In the genomic region with DNA sequence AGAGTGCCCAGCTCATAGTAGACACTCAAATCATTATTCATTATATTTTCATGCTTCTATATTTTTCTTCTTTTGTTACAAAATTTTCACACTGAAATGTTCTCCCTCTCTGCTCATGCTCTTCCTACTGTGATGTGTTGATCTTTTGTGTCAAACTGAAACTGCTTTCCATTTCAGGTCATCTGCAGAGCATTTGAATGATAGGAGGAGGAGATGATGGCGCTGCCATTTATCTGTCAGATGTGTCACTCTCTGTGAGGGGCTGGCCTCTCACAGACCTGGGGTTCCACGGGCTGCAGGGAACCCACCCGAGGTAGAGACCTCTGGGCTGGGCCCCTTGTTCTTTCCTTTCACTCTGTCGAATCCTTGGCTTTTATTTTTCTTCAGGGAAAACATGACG, we compare ENCODE assay signal across 4 cellular contexts.
TF ChIP-seq lines count a peak whose summit lies in the region.

No MANE protein-coding gene starts in this region.

TF ChIP-seq in A549, 52 proteins besides CTCF, POLR2A, EP300 and RAD21 (continues in another document):
- no peak for TF ChIP-seq NFE2L2 (conservative IDR thresholded peaks at IDR 0.05; ENCODE audit: low read length)
- no peak for TF ChIP-seq POLR2AphosphoS2 (conservative IDR thresholded peaks at IDR 0.05; ENCODE audit: low read length)
- no peak for TF ChIP-seq ZC3H11A (IDR thresholded peaks at IDR 0.05)
- TF ChIP-seq RNF2 (IDR thresholded peaks at IDR 0.05; ENCODE audit: borderline replicate concordance, low read depth), result no peak
- TF ChIP-seq KDM5A (IDR thresholded peaks at IDR 0.05), result no peak
- TF ChIP-seq, protein P1, sequence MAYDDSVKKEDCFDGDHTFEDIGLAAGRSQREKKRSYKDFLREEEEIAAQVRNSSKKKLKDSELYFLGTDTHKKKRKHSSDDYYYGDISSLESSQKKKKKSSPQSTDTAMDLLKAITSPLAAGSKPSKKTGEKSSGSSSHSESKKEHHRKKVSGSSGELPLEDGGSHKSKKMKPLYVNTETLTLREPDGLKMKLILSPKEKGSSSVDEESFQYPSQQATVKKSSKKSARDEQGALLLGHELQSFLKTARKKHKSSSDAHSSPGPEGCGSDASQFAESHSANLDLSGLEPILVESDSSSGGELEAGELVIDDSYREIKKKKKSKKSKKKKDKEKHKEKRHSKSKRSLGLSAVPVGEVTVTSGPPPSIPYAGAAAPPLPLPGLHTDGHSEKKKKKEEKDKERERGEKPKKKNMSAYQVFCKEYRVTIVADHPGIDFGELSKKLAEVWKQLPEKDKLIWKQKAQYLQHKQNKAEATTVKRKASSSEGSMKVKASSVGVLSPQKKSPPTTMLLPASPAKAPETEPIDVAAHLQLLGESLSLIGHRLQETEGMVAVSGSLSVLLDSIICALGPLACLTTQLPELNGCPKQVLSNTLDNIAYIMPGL (CRISPR knock-in tag; IDR thresholded peaks at IDR 0.05; ENCODE audit: borderline replicate concordance), result no peak
- no peak for TF ChIP-seq KDM1A (IDR thresholded peaks at IDR 0.05; ENCODE audit: low read depth)
- no peak for TF ChIP-seq CHD2 (IDR thresholded peaks at IDR 0.05; ENCODE audit: low read length, partially characterized antibody)
- TF ChIP-seq TP53 (CRISPR knock-in tag; IDR thresholded peaks at IDR 0.05), result no peak
- no peak for TF ChIP-seq MYC (IDR thresholded peaks at IDR 0.05; ENCODE audit: borderline replicate concordance, low read length)
- TF ChIP-seq, protein P2, sequence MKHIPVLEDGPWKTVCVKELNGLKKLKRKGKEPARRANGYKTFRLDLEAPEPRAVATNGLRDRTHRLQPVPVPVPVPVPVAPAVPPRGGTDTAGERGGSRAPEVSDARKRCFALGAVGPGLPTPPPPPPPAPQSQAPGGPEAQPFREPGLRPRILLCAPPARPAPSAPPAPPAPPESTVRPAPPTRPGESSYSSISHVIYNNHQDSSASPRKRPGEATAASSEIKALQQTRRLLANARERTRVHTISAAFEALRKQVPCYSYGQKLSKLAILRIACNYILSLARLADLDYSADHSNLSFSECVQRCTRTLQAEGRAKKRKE (CRISPR knock-in tag; IDR thresholded peaks at IDR 0.05; ENCODE audit: low read depth), result no peak
- TF ChIP-seq, protein P3, sequence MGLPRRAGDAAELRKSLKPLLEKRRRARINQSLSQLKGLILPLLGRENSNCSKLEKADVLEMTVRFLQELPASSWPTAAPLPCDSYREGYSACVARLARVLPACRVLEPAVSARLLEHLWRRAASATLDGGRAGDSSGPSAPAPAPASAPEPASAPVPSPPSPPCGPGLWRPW (IDR thresholded peaks at IDR 0.05), result no peak
- no peak for TF ChIP-seq RFX5 (IDR thresholded peaks at IDR 0.05)

TF ChIP-seq in GM12878, 131 proteins besides CTCF, POLR2A, EP300 and RAD21:
- TF ChIP-seq YY1 (IDR thresholded peaks at IDR 0.05; ENCODE audit: low read depth, low read length), result peak; percentile 60
- TF ChIP-seq, protein P4, sequence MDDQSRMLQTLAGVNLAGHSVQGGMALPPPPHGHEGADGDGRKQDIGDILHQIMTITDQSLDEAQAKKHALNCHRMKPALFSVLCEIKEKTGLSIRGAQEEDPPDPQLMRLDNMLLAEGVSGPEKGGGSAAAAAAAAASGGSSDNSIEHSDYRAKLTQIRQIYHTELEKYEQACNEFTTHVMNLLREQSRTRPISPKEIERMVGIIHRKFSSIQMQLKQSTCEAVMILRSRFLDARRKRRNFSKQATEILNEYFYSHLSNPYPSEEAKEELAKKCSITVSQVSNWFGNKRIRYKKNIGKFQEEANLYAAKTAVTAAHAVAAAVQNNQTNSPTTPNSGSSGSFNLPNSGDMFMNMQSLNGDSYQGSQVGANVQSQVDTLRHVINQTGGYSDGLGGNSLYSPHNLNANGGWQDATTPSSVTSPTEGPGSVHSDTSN (IDR thresholded peaks at IDR 0.05; ENCODE audit: insufficient replicate concordance, low read depth, low read length), result peak; percentile 33
- TF ChIP-seq, protein P5, sequence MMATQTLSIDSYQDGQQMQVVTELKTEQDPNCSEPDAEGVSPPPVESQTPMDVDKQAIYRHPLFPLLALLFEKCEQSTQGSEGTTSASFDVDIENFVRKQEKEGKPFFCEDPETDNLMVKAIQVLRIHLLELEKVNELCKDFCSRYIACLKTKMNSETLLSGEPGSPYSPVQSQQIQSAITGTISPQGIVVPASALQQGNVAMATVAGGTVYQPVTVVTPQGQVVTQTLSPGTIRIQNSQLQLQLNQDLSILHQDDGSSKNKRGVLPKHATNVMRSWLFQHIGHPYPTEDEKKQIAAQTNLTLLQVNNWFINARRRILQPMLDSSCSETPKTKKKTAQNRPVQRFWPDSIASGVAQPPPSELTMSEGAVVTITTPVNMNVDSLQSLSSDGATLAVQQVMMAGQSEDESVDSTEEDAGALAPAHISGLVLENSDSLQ (IDR thresholded peaks at IDR 0.05), result peak; percentile 72
- no peak for TF ChIP-seq NR2F1 (conservative IDR thresholded peaks at IDR 0.05)
- no peak for TF ChIP-seq MTA2 (IDR thresholded peaks at IDR 0.05; ENCODE audit: low read depth)
- TF ChIP-seq JUNB (IDR thresholded peaks at IDR 0.05), result peak; percentile 27; the same call in 1 of the 2 replicates

TF ChIP-seq in HEK293T, 16 proteins besides CTCF, POLR2A, EP300 and RAD21:
- no peak for TF ChIP-seq CTBP1 (IDR thresholded peaks at IDR 0.05; ENCODE audit: borderline replicate concordance)
- no peak for TF ChIP-seq SUZ12 (IDR thresholded peaks at IDR 0.05)
- TF ChIP-seq TARDBP (IDR thresholded peaks at IDR 0.05), result no peak
- no peak for TF ChIP-seq HDGF (IDR thresholded peaks at IDR 0.05; ENCODE audit: borderline replicate concordance)
- no peak for TF ChIP-seq FOXA1 (IDR thresholded peaks at IDR 0.05)
- TF ChIP-seq L3MBTL2 (conservative IDR thresholded peaks at IDR 0.05), result no peak
- TF ChIP-seq, protein P5 (IDR thresholded peaks at IDR 0.05), result no peak
- no peak for TF ChIP-seq NFRKB (IDR thresholded peaks at IDR 0.05)
- no peak for TF ChIP-seq FOXK2 (IDR thresholded peaks at IDR 0.05)
- TF ChIP-seq BHLHE40 (IDR thresholded peaks at IDR 0.05; ENCODE audit: borderline replicate concordance), result no peak
- no peak for TF ChIP-seq LEF1 (IDR thresholded peaks at IDR 0.05; ENCODE audit: borderline replicate concordance)
- no peak for TF ChIP-seq SP1 (IDR thresholded peaks at IDR 0.05)
- no peak for TF ChIP-seq ELF4 (IDR thresholded peaks at IDR 0.05)

TF ChIP-seq in GM23338, 12 proteins besides CTCF, POLR2A, EP300 and RAD21:
- TF ChIP-seq ZNF114 (CRISPR knock-in tag; IDR thresholded peaks at IDR 0.05) (no peak), JUNB (IDR thresholded peaks at IDR 0.05; ENCODE audit: unreplicated experiment) (no peak), STAT1 (IDR thresholded peaks at IDR 0.05; ENCODE audit: unreplicated experiment) (no peak), ZNF331 (CRISPR knock-in tag; IDR thresholded peaks at IDR 0.05; ENCODE audit: low read depth) (no peak), EZH2 (IDR thresholded peaks at IDR 0.05; ENCODE audit: low read depth, unreplicated experiment) (no peak), POLR2AphosphoS5 (IDR thresholded peaks at IDR 0.05; ENCODE audit: low read depth) (no peak), EZH2phosphoT487 (IDR thresholded peaks at IDR 0.05; ENCODE audit: unreplicated experiment) (no peak), NANOG (IDR thresholded peaks at IDR 0.05; ENCODE audit: borderline replicate concordance) (no peak), CREB1 (CRISPR knock-in tag; IDR thresholded peaks at IDR 0.05; ENCODE audit: low read depth) (no peak)
- TF ChIP-seq, protein P6, sequence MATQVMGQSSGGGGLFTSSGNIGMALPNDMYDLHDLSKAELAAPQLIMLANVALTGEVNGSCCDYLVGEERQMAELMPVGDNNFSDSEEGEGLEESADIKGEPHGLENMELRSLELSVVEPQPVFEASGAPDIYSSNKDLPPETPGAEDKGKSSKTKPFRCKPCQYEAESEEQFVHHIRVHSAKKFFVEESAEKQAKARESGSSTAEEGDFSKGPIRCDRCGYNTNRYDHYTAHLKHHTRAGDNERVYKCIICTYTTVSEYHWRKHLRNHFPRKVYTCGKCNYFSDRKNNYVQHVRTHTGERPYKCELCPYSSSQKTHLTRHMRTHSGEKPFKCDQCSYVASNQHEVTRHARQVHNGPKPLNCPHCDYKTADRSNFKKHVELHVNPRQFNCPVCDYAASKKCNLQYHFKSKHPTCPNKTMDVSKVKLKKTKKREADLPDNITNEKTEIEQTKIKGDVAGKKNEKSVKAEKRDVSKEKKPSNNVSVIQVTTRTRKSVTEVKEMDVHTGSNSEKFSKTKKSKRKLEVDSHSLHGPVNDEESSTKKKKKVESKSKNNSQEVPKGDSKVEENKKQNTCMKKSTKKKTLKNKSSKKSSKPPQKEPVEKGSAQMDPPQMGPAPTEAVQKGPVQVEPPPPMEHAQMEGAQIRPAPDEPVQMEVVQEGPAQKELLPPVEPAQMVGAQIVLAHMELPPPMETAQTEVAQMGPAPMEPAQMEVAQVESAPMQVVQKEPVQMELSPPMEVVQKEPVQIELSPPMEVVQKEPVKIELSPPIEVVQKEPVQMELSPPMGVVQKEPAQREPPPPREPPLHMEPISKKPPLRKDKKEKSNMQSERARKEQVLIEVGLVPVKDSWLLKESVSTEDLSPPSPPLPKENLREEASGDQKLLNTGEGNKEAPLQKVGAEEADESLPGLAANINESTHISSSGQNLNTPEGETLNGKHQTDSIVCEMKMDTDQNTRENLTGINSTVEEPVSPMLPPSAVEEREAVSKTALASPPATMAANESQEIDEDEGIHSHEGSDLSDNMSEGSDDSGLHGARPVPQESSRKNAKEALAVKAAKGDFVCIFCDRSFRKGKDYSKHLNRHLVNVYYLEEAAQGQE (IDR thresholded peaks at IDR 0.05; ENCODE audit: unreplicated experiment), result no peak
- TF ChIP-seq, protein P7, sequence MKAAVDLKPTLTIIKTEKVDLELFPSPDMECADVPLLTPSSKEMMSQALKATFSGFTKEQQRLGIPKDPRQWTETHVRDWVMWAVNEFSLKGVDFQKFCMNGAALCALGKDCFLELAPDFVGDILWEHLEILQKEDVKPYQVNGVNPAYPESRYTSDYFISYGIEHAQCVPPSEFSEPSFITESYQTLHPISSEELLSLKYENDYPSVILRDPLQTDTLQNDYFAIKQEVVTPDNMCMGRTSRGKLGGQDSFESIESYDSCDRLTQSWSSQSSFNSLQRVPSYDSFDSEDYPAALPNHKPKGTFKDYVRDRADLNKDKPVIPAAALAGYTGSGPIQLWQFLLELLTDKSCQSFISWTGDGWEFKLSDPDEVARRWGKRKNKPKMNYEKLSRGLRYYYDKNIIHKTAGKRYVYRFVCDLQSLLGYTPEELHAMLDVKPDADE (IDR thresholded peaks at IDR 0.05), result no peak
- TF ChIP-seq, protein P8, sequence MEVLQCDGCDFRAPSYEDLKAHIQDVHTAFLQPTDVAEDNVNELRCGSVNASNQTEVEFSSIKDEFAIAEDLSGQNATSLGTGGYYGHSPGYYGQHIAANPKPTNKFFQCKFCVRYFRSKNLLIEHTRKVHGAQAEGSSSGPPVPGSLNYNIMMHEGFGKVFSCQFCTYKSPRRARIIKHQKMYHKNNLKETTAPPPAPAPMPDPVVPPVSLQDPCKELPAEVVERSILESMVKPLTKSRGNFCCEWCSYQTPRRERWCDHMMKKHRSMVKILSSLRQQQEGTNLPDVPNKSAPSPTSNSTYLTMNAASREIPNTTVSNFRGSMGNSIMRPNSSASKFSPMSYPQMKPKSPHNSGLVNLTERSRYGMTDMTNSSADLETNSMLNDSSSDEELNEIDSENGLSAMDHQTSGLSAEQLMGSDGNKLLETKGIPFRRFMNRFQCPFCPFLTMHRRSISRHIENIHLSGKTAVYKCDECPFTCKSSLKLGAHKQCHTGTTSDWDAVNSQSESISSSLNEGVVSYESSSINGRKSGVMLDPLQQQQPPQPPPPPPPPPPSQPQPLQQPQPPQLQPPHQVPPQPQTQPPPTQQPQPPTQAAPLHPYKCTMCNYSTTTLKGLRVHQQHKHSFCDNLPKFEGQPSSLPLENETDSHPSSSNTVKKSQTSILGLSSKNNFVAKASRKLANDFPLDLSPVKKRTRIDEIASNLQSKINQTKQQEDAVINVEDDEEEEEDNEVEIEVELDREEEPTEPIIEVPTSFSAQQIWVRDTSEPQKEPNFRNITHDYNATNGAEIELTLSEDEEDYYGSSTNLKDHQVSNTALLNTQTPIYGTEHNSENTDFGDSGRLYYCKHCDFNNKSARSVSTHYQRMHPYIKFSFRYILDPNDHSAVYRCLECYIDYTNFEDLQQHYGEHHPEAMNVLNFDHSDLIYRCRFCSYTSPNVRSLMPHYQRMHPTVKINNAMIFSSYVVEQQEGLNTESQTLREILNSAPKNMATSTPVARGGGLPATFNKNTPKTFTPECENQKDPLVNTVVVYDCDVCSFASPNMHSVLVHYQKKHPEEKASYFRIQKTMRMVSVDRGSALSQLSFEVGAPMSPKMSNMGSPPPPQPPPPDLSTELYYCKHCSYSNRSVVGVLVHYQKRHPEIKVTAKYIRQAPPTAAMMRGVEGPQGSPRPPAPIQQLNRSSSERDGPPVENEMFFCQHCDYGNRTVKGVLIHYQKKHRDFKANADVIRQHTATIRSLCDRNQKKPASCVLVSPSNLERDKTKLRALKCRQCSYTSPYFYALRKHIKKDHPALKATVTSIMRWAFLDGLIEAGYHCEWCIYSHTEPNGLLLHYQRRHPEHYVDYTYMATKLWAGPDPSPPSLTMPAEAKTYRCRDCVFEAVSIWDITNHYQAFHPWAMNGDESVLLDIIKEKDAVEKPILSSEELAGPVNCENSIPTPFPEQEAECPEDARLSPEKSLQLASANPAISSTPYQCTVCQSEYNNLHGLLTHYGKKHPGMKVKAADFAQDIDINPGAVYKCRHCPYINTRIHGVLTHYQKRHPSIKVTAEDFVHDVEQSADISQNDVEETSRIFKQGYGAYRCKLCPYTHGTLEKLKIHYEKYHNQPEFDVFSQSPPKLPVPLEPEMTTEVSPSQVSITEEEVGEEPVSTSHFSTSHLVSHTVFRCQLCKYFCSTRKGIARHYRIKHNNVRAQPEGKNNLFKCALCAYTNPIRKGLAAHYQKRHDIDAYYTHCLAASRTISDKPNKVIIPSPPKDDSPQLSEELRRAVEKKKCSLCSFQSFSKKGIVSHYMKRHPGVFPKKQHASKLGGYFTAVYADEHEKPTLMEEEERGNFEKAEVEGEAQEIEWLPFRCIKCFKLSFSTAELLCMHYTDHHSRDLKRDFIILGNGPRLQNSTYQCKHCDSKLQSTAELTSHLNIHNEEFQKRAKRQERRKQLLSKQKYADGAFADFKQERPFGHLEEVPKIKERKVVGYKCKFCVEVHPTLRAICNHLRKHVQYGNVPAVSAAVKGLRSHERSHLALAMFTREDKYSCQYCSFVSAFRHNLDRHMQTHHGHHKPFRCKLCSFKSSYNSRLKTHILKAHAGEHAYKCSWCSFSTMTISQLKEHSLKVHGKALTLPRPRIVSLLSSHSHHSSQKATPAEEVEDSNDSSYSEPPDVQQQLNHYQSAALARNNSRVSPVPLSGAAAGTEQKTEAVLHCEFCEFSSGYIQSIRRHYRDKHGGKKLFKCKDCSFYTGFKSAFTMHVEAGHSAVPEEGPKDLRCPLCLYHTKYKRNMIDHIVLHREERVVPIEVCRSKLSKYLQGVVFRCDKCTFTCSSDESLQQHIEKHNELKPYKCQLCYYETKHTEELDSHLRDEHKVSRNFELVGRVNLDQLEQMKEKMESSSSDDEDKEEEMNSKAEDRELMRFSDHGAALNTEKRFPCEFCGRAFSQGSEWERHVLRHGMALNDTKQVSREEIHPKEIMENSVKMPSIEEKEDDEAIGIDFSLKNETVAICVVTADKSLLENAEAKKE (CRISPR knock-in tag; IDR thresholded peaks at IDR 0.05), result no peak
